Comparison of ENCODE assay signal across 1 cellular context in the genomic region with DNA sequence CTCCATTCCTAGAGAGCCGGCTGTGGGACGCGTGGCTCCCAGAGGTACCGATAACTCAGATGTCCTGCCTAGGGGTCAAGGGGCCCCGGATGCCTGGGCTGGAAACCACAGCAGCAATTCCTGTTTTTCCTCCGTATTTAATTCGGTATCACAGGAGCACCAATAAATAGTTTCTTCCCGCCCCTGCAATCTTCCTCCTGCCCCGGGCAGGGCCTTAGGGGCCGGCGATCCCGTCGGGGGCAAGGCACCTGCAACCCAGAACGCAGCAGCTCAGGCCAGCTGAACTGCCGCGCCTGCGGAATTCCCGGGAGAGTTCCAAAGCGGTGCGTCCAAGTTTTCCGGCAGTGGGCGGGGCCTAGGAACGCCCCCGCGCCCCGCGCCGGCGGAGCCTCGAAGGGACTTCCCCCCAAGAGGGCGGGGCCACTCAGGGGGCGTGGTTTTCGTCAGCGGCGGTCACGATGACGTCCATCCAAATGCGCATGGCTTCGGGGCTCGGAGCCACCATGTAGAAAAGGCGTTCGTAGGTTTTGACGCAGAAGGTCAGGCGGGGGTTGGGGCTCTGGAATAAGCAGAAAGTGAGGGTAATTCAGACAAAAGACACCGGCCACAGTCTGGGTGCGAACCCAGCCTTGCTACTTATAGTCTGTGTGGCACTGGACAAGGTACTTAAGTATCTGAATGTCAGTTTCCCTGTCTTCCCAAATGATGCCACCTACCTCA.
TF ChIP-seq lines count a peak whose summit lies in the region.

No MANE protein-coding gene starts in this region.

TF ChIP-seq in endothelial cell of umbilical vein, 7 proteins besides CTCF, POLR2A, EP300 and RAD21 (continued from another document):
- TF ChIP-seq, protein P1, sequence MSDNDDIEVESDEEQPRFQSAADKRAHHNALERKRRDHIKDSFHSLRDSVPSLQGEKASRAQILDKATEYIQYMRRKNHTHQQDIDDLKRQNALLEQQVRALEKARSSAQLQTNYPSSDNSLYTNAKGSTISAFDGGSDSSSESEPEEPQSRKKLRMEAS (IDR thresholded peaks at IDR 0.05; ENCODE audit: insufficient read depth, insufficient read length), result no peak
